1 cellular context compared by ENCODE assay signal in the genomic region with DNA sequence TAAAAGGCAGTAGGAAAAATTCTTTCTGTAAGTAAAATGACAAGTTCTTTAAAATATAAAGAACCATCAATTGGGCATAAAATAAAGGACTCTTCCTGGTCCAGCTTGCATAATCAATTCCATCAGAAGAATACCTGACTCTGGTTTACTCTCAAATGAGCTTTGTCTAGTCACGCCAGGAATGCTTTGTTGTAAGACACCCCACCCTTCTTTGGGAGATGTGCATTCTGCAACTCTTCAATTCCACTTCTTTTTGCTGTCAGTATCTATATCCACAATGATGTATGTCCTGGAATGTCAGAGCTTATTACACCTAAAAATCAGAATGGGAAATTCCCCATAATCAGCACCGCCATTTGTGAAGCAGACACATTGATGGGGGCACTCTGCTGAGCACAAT.
TF ChIP-seq lines count a peak whose summit lies in the region.

No MANE protein-coding gene starts in this region.

TF ChIP-seq in GM23338, 12 proteins besides CTCF, POLR2A, EP300 and RAD21 (continued from another document):
- TF ChIP-seq POLR2AphosphoS5 (IDR thresholded peaks at IDR 0.05; ENCODE audit: low read depth) (no peak), ZNF331 (CRISPR knock-in tag; IDR thresholded peaks at IDR 0.05; ENCODE audit: low read depth) (no peak), ZNF114 (CRISPR knock-in tag; IDR thresholded peaks at IDR 0.05) (no peak), CREB1 (CRISPR knock-in tag; IDR thresholded peaks at IDR 0.05; ENCODE audit: low read depth) (no peak), JUNB (IDR thresholded peaks at IDR 0.05; ENCODE audit: unreplicated experiment) (no peak), EZH2phosphoT487 (IDR thresholded peaks at IDR 0.05; ENCODE audit: unreplicated experiment) (no peak)
- TF ChIP-seq, protein P1, sequence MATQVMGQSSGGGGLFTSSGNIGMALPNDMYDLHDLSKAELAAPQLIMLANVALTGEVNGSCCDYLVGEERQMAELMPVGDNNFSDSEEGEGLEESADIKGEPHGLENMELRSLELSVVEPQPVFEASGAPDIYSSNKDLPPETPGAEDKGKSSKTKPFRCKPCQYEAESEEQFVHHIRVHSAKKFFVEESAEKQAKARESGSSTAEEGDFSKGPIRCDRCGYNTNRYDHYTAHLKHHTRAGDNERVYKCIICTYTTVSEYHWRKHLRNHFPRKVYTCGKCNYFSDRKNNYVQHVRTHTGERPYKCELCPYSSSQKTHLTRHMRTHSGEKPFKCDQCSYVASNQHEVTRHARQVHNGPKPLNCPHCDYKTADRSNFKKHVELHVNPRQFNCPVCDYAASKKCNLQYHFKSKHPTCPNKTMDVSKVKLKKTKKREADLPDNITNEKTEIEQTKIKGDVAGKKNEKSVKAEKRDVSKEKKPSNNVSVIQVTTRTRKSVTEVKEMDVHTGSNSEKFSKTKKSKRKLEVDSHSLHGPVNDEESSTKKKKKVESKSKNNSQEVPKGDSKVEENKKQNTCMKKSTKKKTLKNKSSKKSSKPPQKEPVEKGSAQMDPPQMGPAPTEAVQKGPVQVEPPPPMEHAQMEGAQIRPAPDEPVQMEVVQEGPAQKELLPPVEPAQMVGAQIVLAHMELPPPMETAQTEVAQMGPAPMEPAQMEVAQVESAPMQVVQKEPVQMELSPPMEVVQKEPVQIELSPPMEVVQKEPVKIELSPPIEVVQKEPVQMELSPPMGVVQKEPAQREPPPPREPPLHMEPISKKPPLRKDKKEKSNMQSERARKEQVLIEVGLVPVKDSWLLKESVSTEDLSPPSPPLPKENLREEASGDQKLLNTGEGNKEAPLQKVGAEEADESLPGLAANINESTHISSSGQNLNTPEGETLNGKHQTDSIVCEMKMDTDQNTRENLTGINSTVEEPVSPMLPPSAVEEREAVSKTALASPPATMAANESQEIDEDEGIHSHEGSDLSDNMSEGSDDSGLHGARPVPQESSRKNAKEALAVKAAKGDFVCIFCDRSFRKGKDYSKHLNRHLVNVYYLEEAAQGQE (IDR thresholded peaks at IDR 0.05; ENCODE audit: unreplicated experiment), result no peak
- TF ChIP-seq, protein P2, sequence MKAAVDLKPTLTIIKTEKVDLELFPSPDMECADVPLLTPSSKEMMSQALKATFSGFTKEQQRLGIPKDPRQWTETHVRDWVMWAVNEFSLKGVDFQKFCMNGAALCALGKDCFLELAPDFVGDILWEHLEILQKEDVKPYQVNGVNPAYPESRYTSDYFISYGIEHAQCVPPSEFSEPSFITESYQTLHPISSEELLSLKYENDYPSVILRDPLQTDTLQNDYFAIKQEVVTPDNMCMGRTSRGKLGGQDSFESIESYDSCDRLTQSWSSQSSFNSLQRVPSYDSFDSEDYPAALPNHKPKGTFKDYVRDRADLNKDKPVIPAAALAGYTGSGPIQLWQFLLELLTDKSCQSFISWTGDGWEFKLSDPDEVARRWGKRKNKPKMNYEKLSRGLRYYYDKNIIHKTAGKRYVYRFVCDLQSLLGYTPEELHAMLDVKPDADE (IDR thresholded peaks at IDR 0.05), result no peak
- TF ChIP-seq, protein P3, sequence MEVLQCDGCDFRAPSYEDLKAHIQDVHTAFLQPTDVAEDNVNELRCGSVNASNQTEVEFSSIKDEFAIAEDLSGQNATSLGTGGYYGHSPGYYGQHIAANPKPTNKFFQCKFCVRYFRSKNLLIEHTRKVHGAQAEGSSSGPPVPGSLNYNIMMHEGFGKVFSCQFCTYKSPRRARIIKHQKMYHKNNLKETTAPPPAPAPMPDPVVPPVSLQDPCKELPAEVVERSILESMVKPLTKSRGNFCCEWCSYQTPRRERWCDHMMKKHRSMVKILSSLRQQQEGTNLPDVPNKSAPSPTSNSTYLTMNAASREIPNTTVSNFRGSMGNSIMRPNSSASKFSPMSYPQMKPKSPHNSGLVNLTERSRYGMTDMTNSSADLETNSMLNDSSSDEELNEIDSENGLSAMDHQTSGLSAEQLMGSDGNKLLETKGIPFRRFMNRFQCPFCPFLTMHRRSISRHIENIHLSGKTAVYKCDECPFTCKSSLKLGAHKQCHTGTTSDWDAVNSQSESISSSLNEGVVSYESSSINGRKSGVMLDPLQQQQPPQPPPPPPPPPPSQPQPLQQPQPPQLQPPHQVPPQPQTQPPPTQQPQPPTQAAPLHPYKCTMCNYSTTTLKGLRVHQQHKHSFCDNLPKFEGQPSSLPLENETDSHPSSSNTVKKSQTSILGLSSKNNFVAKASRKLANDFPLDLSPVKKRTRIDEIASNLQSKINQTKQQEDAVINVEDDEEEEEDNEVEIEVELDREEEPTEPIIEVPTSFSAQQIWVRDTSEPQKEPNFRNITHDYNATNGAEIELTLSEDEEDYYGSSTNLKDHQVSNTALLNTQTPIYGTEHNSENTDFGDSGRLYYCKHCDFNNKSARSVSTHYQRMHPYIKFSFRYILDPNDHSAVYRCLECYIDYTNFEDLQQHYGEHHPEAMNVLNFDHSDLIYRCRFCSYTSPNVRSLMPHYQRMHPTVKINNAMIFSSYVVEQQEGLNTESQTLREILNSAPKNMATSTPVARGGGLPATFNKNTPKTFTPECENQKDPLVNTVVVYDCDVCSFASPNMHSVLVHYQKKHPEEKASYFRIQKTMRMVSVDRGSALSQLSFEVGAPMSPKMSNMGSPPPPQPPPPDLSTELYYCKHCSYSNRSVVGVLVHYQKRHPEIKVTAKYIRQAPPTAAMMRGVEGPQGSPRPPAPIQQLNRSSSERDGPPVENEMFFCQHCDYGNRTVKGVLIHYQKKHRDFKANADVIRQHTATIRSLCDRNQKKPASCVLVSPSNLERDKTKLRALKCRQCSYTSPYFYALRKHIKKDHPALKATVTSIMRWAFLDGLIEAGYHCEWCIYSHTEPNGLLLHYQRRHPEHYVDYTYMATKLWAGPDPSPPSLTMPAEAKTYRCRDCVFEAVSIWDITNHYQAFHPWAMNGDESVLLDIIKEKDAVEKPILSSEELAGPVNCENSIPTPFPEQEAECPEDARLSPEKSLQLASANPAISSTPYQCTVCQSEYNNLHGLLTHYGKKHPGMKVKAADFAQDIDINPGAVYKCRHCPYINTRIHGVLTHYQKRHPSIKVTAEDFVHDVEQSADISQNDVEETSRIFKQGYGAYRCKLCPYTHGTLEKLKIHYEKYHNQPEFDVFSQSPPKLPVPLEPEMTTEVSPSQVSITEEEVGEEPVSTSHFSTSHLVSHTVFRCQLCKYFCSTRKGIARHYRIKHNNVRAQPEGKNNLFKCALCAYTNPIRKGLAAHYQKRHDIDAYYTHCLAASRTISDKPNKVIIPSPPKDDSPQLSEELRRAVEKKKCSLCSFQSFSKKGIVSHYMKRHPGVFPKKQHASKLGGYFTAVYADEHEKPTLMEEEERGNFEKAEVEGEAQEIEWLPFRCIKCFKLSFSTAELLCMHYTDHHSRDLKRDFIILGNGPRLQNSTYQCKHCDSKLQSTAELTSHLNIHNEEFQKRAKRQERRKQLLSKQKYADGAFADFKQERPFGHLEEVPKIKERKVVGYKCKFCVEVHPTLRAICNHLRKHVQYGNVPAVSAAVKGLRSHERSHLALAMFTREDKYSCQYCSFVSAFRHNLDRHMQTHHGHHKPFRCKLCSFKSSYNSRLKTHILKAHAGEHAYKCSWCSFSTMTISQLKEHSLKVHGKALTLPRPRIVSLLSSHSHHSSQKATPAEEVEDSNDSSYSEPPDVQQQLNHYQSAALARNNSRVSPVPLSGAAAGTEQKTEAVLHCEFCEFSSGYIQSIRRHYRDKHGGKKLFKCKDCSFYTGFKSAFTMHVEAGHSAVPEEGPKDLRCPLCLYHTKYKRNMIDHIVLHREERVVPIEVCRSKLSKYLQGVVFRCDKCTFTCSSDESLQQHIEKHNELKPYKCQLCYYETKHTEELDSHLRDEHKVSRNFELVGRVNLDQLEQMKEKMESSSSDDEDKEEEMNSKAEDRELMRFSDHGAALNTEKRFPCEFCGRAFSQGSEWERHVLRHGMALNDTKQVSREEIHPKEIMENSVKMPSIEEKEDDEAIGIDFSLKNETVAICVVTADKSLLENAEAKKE (CRISPR knock-in tag; IDR thresholded peaks at IDR 0.05), result no peak
